In genomic region chr16:75320435-75320834, GRCh38 we compare ENCODE assay signal across 9 cellular contexts.
A peak's percentile ranks its signal among the peaks of the same experiment; 100 is the strongest.
DNase-seq lines count a peak whose midpoint lies in the region; ATAC-seq and FAIRE-seq lines count a peak whose summit lies in the region.
"Had no signal": no experiment of that assay in that cellular context is flagged by ENCODE, and none has a peak within 500 bp of the region (broad histone marks: within the 10 kb centered on the region; RNA-seq: fewer than 3 reads in every experiment).

No MANE protein-coding gene starts in this region.

- H3K4me1 Mint-ChIP-seq in activated T-cell treated with anti-CD3 and anti-CD28 coated beads, Interleukin-2, amount 50 U/mL, for 72 hours (ENCODE audit: low read depth) = peaks cover 40% of the 10 kb centered on the region
- H3K4me1 Mint-ChIP-seq in activated T-cell treated with anti-CD3 and anti-CD28 coated beads, Interleukin-2, amount 50 U/mL, for 24 hours (ENCODE audit: low read depth) = peaks cover 55% of the 10 kb centered on the region
- H3K4me1 Mint-ChIP-seq in activated naive CD8-positive, alpha-beta T cell treated with anti-CD3 and anti-CD28 coated beads, Interleukin-2, amount 50 U/mL, for 24 hours = peaks cover 40% of the 10 kb centered on the region

- peak overlapping the region; percentile 72 for H3K27ac ChIP-seq in layer of hippocampus (ENCODE audit: low read depth, low read length)

- peak in 1 of 2 donors; percentile 31 for ATAC-seq in activated T-cell treated with anti-CD3 and anti-CD28 coated beads, Interleukin-2, amount 50 U/mL, for 72 hours (replicated peaks in 1 of 2)
- no peak for ATAC-seq in activated naive CD8-positive, alpha-beta T cell treated with anti-CD3 and anti-CD28 coated beads, Interleukin-2, amount 50 U/mL, for 24 hours
- no peak for ATAC-seq in HG02852 (IDR thresholded peaks at IDR 0.05; ENCODE audit: unreplicated experiment)

- H3K27me3 Mint-ChIP-seq in activated T-cell treated with anti-CD3 and anti-CD28 coated beads, Interleukin-2, amount 50 U/mL, for 72 hours (ENCODE audit: low read depth) = peaks cover 6% of the 10 kb centered on the region
- no peaks in the 10 kb centered on the region for H3K27me3 Mint-ChIP-seq in activated T-cell treated with anti-CD3 and anti-CD28 coated beads, Interleukin-2, amount 50 U/mL, for 24 hours
- H3K27me3 Mint-ChIP-seq in activated naive CD8-positive, alpha-beta T cell treated with anti-CD3 and anti-CD28 coated beads, Interleukin-2, amount 50 U/mL, for 24 hours = peaks cover 11% of the 10 kb centered on the region

- no peak overlapping the region for H3K27ac Mint-ChIP-seq in activated T-cell treated with anti-CD3 and anti-CD28 coated beads, Interleukin-2, amount 50 U/mL, for 72 hours
- H3K27ac Mint-ChIP-seq in activated T-cell treated with anti-CD3 and anti-CD28 coated beads, Interleukin-2, amount 50 U/mL, for 24 hours = no peak overlapping the region
- H3K27ac Mint-ChIP-seq in activated naive CD8-positive, alpha-beta T cell treated with anti-CD3 and anti-CD28 coated beads, Interleukin-2, amount 50 U/mL, for 24 hours = peak overlapping the region; percentile 50

- FAIRE-seq in urothelium cell line (lab: Jason Lieb, UNC) = no peak

- H3K27me3 ChIP-seq in layer of hippocampus (ENCODE audit: control insufficient read depth, insufficient read depth, low read length) = no peaks in the 10 kb centered on the region

- DNase-seq in activated T-cell treated with anti-CD3 and anti-CD28 coated beads, Interleukin-2, amount 50 U/mL, for 72 hours = no peak
- no peak for DNase-seq in activated T-cell treated with anti-CD3 and anti-CD28 coated beads, Interleukin-2, amount 50 U/mL, for 24 hours
- no peak for DNase-seq in activated naive CD8-positive, alpha-beta T cell treated with anti-CD3 and anti-CD28 coated beads, Interleukin-2, amount 50 U/mL, for 24 hours
- DNase-seq in urothelium cell line (ENCODE audit: low spot score) = peak; percentile 33
- no peak for DNase-seq in DMS153 (lab: John Stamatoyannopoulos, UW)
- DNase-seq in stimulated activated CD4-positive, alpha-beta T cell treated with anti-CD3 and anti-CD28 coated beads, Interleukin-4, amount 100 ng/mL, for 1 hour = no peak
- DNase-seq: NCI-H526 treated with DMSO at 0.1 percent for 48 hours had no signal

- peaks cover 0 to 4% of the 10 kb centered on the region in 2 donors for H3K36me3 Mint-ChIP-seq in activated T-cell treated with anti-CD3 and anti-CD28 coated beads, Interleukin-2, amount 50 U/mL, for 72 hours (ENCODE audit: insufficient read depth in 2 of 2)
- peaks cover 28% of the 10 kb centered on the region for H3K36me3 Mint-ChIP-seq in activated T-cell treated with anti-CD3 and anti-CD28 coated beads, Interleukin-2, amount 50 U/mL, for 24 hours (ENCODE audit: low read depth)
- peaks cover 23% of the 10 kb centered on the region for H3K36me3 Mint-ChIP-seq in activated naive CD8-positive, alpha-beta T cell treated with anti-CD3 and anti-CD28 coated beads, Interleukin-2, amount 50 U/mL, for 24 hours (ENCODE audit: low read depth)

- no peaks in the 10 kb centered on the region for H3K9me3 Mint-ChIP-seq in activated T-cell treated with anti-CD3 and anti-CD28 coated beads, Interleukin-2, amount 50 U/mL, for 72 hours
- no peaks in the 10 kb centered on the region for H3K9me3 Mint-ChIP-seq in activated T-cell treated with anti-CD3 and anti-CD28 coated beads, Interleukin-2, amount 50 U/mL, for 24 hours
- no peaks in the 10 kb centered on the region for H3K9me3 Mint-ChIP-seq in activated naive CD8-positive, alpha-beta T cell treated with anti-CD3 and anti-CD28 coated beads, Interleukin-2, amount 50 U/mL, for 24 hours

- H3K4me3 Mint-ChIP-seq in activated T-cell treated with anti-CD3 and anti-CD28 coated beads, Interleukin-2, amount 50 U/mL, for 72 hours = peak overlapping the region; percentile 41 to 62
- no peak overlapping the region for H3K4me3 Mint-ChIP-seq in activated T-cell treated with anti-CD3 and anti-CD28 coated beads, Interleukin-2, amount 50 U/mL, for 24 hours
- H3K4me3 Mint-ChIP-seq in activated naive CD8-positive, alpha-beta T cell treated with anti-CD3 and anti-CD28 coated beads, Interleukin-2, amount 50 U/mL, for 24 hours = no peak overlapping the region

Comparison
In these comparisons a context has a peak if more than half of its experiments do, and no peak if none do; other contexts are left out.
1. H3K4me3 Mint-ChIP-seq: peak in activated T-cell treated with anti-CD3 and anti-CD28 coated beads, Interleukin-2, amount 50 U/mL, for 72 hours (2 of 2); none in activated T-cell treated with anti-CD3 and anti-CD28 coated beads, Interleukin-2, amount 50 U/mL, for 24 hours (single experiment) and activated naive CD8-positive, alpha-beta T cell treated with anti-CD3 and anti-CD28 coated beads, Interleukin-2, amount 50 U/mL, for 24 hours (single experiment).